In the genomic region with DNA sequence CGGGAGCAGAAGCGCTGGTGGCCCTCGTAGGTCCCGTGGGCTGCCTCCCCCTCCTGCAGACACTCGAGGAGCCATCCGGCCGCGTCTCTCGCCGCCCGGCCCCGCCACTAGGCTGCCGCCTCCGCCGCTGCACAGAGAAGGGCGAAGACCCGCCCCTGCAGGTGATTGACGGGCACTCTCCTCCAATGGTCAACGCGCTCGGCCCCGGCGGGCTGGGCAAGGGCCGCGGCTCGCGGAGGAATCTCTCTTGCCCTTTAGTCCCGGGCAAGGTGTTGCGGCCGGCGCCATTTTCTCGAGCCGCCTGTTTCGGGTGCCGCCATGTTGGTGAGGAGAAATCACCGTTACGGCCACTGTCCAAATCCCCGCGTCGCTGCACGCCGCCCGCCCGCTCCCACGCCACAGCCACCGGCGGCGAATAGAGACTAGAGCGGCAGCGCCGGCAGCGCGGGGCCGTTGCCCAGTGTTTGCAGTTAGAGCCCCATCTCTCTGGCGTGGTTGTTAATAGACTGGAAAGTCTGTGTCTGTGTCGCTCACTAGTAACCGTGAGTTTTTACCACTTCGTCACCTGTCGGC, we compare ENCODE assay signal across 8 cellular contexts. TPM values are rescaled to one million over a fixed set of nuclear protein-coding genes. Genes with fewer than 3 reads are reported as not detected.
DNase-seq lines count a peak whose midpoint lies in the region; ATAC-seq and TF ChIP-seq lines count a peak whose summit lies in the region.

A gene with protein sequence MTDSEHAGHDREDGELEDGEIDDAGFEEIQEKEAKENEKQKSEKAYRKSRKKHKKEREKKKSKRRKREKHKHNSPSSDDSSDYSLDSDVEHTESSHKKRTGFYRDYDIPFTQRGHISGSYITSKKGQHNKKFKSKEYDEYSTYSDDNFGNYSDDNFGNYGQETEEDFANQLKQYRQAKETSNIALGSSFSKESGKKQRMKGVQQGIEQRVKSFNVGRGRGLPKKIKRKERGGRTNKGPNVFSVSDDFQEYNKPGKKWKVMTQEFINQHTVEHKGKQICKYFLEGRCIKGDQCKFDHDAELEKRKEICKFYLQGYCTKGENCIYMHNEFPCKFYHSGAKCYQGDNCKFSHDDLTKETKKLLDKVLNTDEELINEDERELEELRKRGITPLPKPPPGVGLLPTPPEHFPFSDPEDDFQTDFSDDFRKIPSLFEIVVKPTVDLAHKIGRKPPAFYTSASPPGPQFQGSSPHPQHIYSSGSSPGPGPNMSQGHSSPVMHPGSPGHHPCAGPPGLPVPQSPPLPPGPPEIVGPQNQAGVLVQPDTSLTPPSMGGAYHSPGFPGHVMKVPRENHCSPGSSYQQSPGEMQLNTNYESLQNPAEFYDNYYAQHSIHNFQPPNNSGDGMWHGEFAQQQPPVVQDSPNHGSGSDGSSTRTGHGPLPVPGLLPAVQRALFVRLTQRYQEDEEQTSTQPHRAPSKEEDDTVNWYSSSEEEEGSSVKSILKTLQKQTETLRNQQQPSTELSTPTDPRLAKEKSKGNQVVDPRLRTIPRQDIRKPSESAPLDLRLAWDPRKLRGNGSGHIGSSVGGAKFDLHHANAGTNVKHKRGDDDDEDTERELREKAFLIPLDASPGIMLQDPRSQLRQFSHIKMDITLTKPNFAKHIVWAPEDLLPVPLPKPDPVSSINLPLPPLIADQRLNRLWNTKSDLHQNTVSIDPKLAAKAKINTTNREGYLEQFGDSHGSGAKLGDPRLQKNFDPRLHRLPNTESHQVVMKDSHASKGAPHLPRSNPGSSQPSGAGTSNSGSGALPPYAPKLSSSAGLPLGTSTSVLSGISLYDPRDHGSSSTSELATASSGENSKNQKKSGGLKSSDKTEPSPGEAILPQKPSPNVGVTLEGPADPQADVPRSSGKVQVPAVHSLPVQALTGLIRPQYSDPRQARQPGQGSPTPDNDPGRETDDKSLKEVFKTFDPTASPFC (plus strand): TSS at position 284 of the 573 bp plus-strand sequence. CDS start 398 bp downstream, outside the sequence.

- H4K20me1 ChIP-seq in mammary epithelial cell (ENCODE audit: insufficient read depth, low read length) (no peaks in the 10 kb centered on the region), smooth muscle cell (ENCODE audit: low read depth) (no peaks in the 10 kb centered on the region)

- TSS peak; percentile 77 for BruUV-seq in mammary epithelial cell (replicated peaks; lab: Mats Ljungman, UMichigan)

- CTCF ChIA-PET in mammary epithelial cell (lab: Charles Lee; ENCODE audit: low non-redundant PET) = no interaction called here

- H3K4me1 ChIP-seq in ACC112 (ENCODE audit: control insufficient read depth, insufficient read depth, low read length, unreplicated experiment) = peaks cover 15% of the 10 kb centered on the region
- H3K4me1 ChIP-seq in mammary epithelial cell (ENCODE audit: insufficient read depth, low read length) = no peaks in the 10 kb centered on the region
- H3K4me1 ChIP-seq in smooth muscle cell (ENCODE audit: low read depth) = peaks cover 25% of the 10 kb centered on the region

- ATAC-seq in GM18867 (IDR thresholded peaks at IDR 0.05; ENCODE audit: unreplicated experiment) = peak; percentile 94
- ATAC-seq in HG03103 (IDR thresholded peaks at IDR 0.05; ENCODE audit: low read depth, unreplicated experiment) = peak; percentile 95

- H3K9ac ChIP-seq in mammary epithelial cell (ENCODE audit: insufficient read depth, low read length) (peak within 1 kb of the TSS; percentile 96), smooth muscle cell (ENCODE audit: low read depth) (peak within 1 kb of the TSS; percentile 100)

- H3F3A ChIP-seq in smooth muscle cell (ENCODE audit: low read depth) = peaks cover 3% of the 10 kb centered on the region

- in situ Hi-C loops in mammary epithelial cell (cut with MboI; ENCODE audit: low sequenced_read_pairs in 2 of 2) = no loop called here

- peak within 1 kb of the TSS; percentile 94 for H2AFZ ChIP-seq in ACC112 (ENCODE audit: low read length, unreplicated experiment)
- peak within 1 kb of the TSS; percentile 97 for H2AFZ ChIP-seq in mammary epithelial cell (ENCODE audit: low read depth, low read length)
- H2AFZ ChIP-seq in smooth muscle cell (ENCODE audit: low read depth) = peak within 1 kb of the TSS; percentile 93

- TF ChIP-seq CTCF in VCaP (conservative IDR thresholded peaks at IDR 0.05) (no peak), mammary epithelial cell (conservative IDR thresholded peaks at IDR 0.05 in 1 of 2, IDR thresholded peaks at IDR 0.05 in 1 of 2; ENCODE audit: extremely low read depth in 1 of 2, insufficient read depth in 1 of 2, low read depth in 1 of 2, low read length in 2 of 2) (peak in 1 of 2 donors; percentile 32), smooth muscle cell (IDR thresholded peaks at IDR 0.05; ENCODE audit: borderline replicate concordance, insufficient read depth, poor library complexity, severe bottlenecking) (no peak)

- H3K79me2 ChIP-seq in ACC112 (ENCODE audit: control insufficient read depth, insufficient read depth, low read length, unreplicated experiment) (peaks cover 6% of the 10 kb centered on the region), mammary epithelial cell (ENCODE audit: insufficient read depth, low read length) (peaks cover 9% of the 10 kb centered on the region), smooth muscle cell (ENCODE audit: low read depth) (peaks cover 15% of the 10 kb centered on the region)

- H3K9me3 ChIP-seq in mammary epithelial cell (replicated peaks; ENCODE audit: insufficient read depth, low read length) = no peaks in the 10 kb centered on the region
- no peaks in the 10 kb centered on the region for H3K9me3 ChIP-seq in smooth muscle cell (replicated peaks; ENCODE audit: low read depth)

- intact Hi-C loops in mammary epithelial cell (cut with micrococcal nuclease) = loop anchor here (2.0 to 5.0 kb wide), 3 partner anchors 17 to 218 kb away; a partner anchor contains a TSS

- H3K36me3 ChIP-seq in ACC112 (ENCODE audit: insufficient read depth, low read length) (no peaks in the 10 kb centered on the region), mammary epithelial cell (ENCODE audit: insufficient read depth, low read length) (no peaks in the 10 kb centered on the region), smooth muscle cell (ENCODE audit: low read depth) (no peaks in the 10 kb centered on the region)

- H3K27ac ChIP-seq in ACC112 (ENCODE audit: low read depth, low read length) (peak within 1 kb of the TSS; percentile 84), VCaP (peak within 1 kb of the TSS; percentile 100), mammary epithelial cell (ENCODE audit: insufficient read depth, low read depth, low read length) (peak within 1 kb of the TSS; percentile 96), smooth muscle cell (ENCODE audit: low read depth) (peak within 1 kb of the TSS; percentile 99)

- H3K4me2 ChIP-seq in mammary epithelial cell (ENCODE audit: insufficient read depth, low read depth, low read length) (peak within 1 kb of the TSS; percentile 96), smooth muscle cell (peak within 1 kb of the TSS; percentile 100)

- DNase-seq in NCI-H2171 treated with DMSO at 0.1 percent for 48 hours (lab: John Stamatoyannopoulos, UW) (peak; percentile 95), mammary epithelial cell (peak; percentile 95), iPS-NIHi11 (ENCODE audit: low spot score) (peak; percentile 94), smooth muscle cell (lab: John Stamatoyannopoulos, UW; ENCODE audit: unreplicated experiment) (peak; percentile 95)

- peak within 1 kb of the TSS; percentile 77 for H3K4me3 ChIP-seq in ACC112 (ENCODE audit: low read depth, low read length)
- peak within 1 kb of the TSS; percentile 91 to 99 (median 92) for H3K4me3 ChIP-seq in mammary epithelial cell (replicated peaks in 1 of 3; ENCODE audit: insufficient read depth in 1 of 3, low read depth in 2 of 3, low read length in 3 of 3)
- H3K4me3 ChIP-seq in smooth muscle cell = peak within 1 kb of the TSS; percentile 97

- WGBS in mammary epithelial cell (ENCODE audit: low coverage, missing lambda C conversion rate) = 0% methylated on average over 10 of the region's 59 CpGs
- under 1% methylated on average over 57 of the region's 59 CpGs for WGBS in smooth muscle cell (ENCODE audit: low lambda C conversion rate)

- dilution Hi-C loops in mammary epithelial cell (cut with HindIII; ENCODE audit: low sequenced_read_pairs) = no loop called here

- H3K27me3 ChIP-seq in ACC112 (ENCODE audit: insufficient read depth, low read length) = no peaks in the 10 kb centered on the region
- no peaks in the 10 kb centered on the region for H3K27me3 ChIP-seq in mammary epithelial cell (ENCODE audit: insufficient read depth, low read length)
- H3K27me3 ChIP-seq in smooth muscle cell (ENCODE audit: low read depth) = no peaks in the 10 kb centered on the region

RNA-seq across cellular contexts. Expression of the gene that starts here (rescaled TPM):
- total RNA-seq in mammary epithelial cell = 10 to 100 TPM in 1 of 2 donors, 1 to 10 TPM in 1; 6.0 to 10.6 TPM
- 0.58 TPM for polyA plus RNA-seq in mammary epithelial cell
- polyA minus RNA-seq in mammary epithelial cell = 4.4 TPM
- 7.6 and 8.4 TPM in 2 replicates for total RNA-seq in smooth muscle cell
- 1.9 and 2.8 TPM in 2 replicates for polyA plus RNA-seq in smooth muscle cell

Comparison
In these comparisons a context has a peak if more than half of its experiments do, and no peak if none do; other contexts are left out.
1. Peak in every context shown above with its lines: DNase-seq, ATAC-seq, H3K4me3 ChIP-seq and H3K27ac ChIP-seq.